Comparison of ENCODE assay signal across 1 cellular context in genomic region chr9:98262056-98262455, GRCh38.
TF ChIP-seq lines count a peak whose summit lies in the region.

No MANE protein-coding gene starts in this region.

TF ChIP-seq in K562, 482 proteins besides CTCF, POLR2A, EP300 and RAD21:
- TF ChIP-seq TBP (optimal IDR thresholded peaks at IDR 0.05; ENCODE audit: low read depth, low read length) (no peak), POLR2AphosphoS2 (IDR thresholded peaks at IDR 0.05; ENCODE audit: low read length) (no peak), CREB1 (IDR thresholded peaks at IDR 0.05) (no peak), CREB1 (CRISPR knock-in tag; IDR thresholded peaks at IDR 0.05) (no peak), RBM25 (IDR thresholded peaks at IDR 0.05; ENCODE audit: low read depth, low read length, severe bottlenecking) (no peak), NFATC3 (IDR thresholded peaks at IDR 0.05) (no peak), EP400 (IDR thresholded peaks at IDR 0.05) (no peak), THRB (CRISPR knock-in tag; conservative IDR thresholded peaks at IDR 0.05) (no peak), DDX20 (tag; IDR thresholded peaks at IDR 0.05; ENCODE audit: low read depth) (no peak), FUS (optimal IDR thresholded peaks at IDR 0.05; ENCODE audit: low read depth, low read length) (no peak), E2F4 (CRISPR knock-in tag; IDR thresholded peaks at IDR 0.05; ENCODE audit: low read depth) (no peak)
- TF ChIP-seq, protein P1, sequence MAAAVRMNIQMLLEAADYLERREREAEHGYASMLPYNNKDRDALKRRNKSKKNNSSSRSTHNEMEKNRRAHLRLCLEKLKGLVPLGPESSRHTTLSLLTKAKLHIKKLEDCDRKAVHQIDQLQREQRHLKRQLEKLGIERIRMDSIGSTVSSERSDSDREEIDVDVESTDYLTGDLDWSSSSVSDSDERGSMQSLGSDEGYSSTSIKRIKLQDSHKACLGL (CRISPR knock-in tag; IDR thresholded peaks at IDR 0.05; ENCODE audit: borderline replicate concordance, poor library complexity, severe bottlenecking) = no peak
